ENCODE assay signal across 20 cellular contexts in the genomic region with DNA sequence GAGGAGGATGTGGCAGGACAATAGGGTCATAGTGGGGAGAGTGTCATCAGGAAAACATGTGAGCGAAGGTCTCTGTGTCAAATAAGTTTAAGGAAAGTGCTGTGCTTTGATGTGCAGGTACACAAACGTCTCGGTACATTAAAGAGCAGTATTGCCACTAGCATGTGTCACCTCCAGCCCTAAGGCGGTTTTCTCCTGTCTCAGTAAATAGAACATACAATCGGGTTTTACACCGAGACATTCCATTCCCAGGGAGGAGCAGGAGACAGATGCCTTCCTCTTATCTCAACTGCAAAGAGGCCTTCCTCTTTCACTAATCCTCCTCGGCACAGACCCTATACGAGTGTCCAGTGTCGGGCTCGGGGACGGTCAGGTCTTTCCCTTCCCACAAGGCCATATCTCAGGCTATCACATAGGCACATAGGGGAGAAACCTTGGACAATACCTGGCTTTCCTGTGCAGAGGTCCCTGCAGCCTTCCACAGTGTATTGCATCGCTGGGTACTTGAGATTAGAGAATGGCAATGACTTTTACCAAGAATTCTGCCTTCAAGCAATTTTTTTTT.
A peak's percentile ranks its signal among the peaks of the same experiment; 100 is the strongest.
DNase-seq lines count a peak whose midpoint lies in the region; ATAC-seq, FAIRE-seq and TF ChIP-seq lines count a peak whose summit lies in the region.
"Had no signal": no experiment of that assay in that cellular context is flagged by ENCODE, and none has a peak within 500 bp of the region (broad histone marks: within the 10 kb centered on the region; RNA-seq: fewer than 3 reads in every experiment).

No MANE protein-coding gene starts in this region.

- H2BK5ac ChIP-seq in mesenchymal stem cell (ENCODE audit: low read depth, low read length, poor library complexity, severe bottlenecking), result no peak overlapping the region

- intact Hi-C loops in spleen (cut with DNase I; ENCODE audit: low total_unique reads) (no loop called here), pancreas (cut with DNase I) (no loop called here)

- no peak overlapping the region for H2BK15ac ChIP-seq in mesenchymal stem cell (ENCODE audit: low read depth, poor library complexity, severe bottlenecking)

- H2BK120ac ChIP-seq in mesenchymal stem cell (ENCODE audit: low read depth, low read length), result no peak overlapping the region

- no peaks in the 10 kb centered on the region for H3K79me1 ChIP-seq in mesenchymal stem cell (replicated peaks; ENCODE audit: low read length, poor library complexity, severe bottlenecking)

- no peak overlapping the region for H3K9ac ChIP-seq in mesenchymal stem cell (ENCODE audit: low read length)
- H3K9ac ChIP-seq: BLaER1 had no signal

- no peak overlapping the region for H4K91ac ChIP-seq in mesenchymal stem cell (ENCODE audit: low read length)

- ATAC-seq in pancreas, result no peak
- ATAC-seq: CD8-positive, alpha-beta T cell; GM23338 had no signal

- H3K9me3 ChIP-seq in spleen, result peaks cover 0 to 15% (median 7%) of the 10 kb centered on the region in 8 donors
- peaks cover 5% of the 10 kb centered on the region for H3K9me3 ChIP-seq in mesenchymal stem cell (ENCODE audit: control insufficient read depth, low read length)
- no peaks in the 10 kb centered on the region for H3K9me3 ChIP-seq in pancreas

- no peak for TF ChIP-seq CTCF in spleen (IDR thresholded peaks at IDR 0.05 in 8 of 11, conservative IDR thresholded peaks at IDR 0.05 in 3 of 11)
- no peak for TF ChIP-seq CTCF in pancreas (IDR thresholded peaks at IDR 0.05)

- H3K36me3 ChIP-seq in spleen, result no peaks in the 10 kb centered on the region
- no peaks in the 10 kb centered on the region for H3K36me3 ChIP-seq in mesenchymal stem cell (ENCODE audit: control insufficient read depth in 1 of 2, insufficient read depth in 2 of 2, low read depth in 1 of 2, low read length in 2 of 2)
- H3K36me3 ChIP-seq in pancreas, result no peaks in the 10 kb centered on the region
- H3K36me3 ChIP-seq: BLaER1 had no signal

- H2AFZ ChIP-seq in mesenchymal stem cell (ENCODE audit: low read depth, low read length), result no peak overlapping the region
- H2AFZ ChIP-seq: GM23338 had no signal

- H2BK12ac ChIP-seq in mesenchymal stem cell (ENCODE audit: low read length in 2 of 2), result no peak overlapping the region

- H3K4me3 ChIP-seq in spleen (no peak overlapping the region), mesenchymal stem cell (ENCODE audit: insufficient read depth in 1 of 2, low read depth in 1 of 2, low read length in 2 of 2) (no peak overlapping the region), pancreas (no peak overlapping the region)
- H3K4me3 ChIP-seq: BLaER1, GM23338 had no signal

- no peak overlapping the region for H3K18ac ChIP-seq in mesenchymal stem cell (ENCODE audit: low read depth in 1 of 2, low read length in 2 of 2)

- FAIRE-seq in pancreas (lab: Jason Lieb, UNC), result no peak
- FAIRE-seq: D721Med, GM12892, GM18507, H54, HTR-8/SVneo had no signal

- H3K4me2 ChIP-seq in mesenchymal stem cell (ENCODE audit: low read length, poor library complexity, severe bottlenecking), result no peak overlapping the region
- H3K4me2 ChIP-seq: BLaER1, GM23338 had no signal

- H3K14ac ChIP-seq in mesenchymal stem cell (ENCODE audit: low read length in 2 of 2), result no peak overlapping the region

- no peak overlapping the region for H2AK5ac ChIP-seq in mesenchymal stem cell (ENCODE audit: low read length, severe bottlenecking)

- DNase-seq in CMK (ENCODE audit: low read depth), result peak; percentile 2
- peak; percentile 73 for DNase-seq in OCI-M1 (lab: John Stamatoyannopoulos, UW)
- peak; percentile 81 for DNase-seq in islet precursor cell
- DNase-seq in spleen, result peak; percentile 42
- DNase-seq in mesenchymal stem cell, result no peak
- DNase-seq in NCI-H187 (lab: John Stamatoyannopoulos, UW), result no peak
- DNase-seq in pancreas, result no peak
- DNase-seq: 8988T; CD8-positive, alpha-beta T cell; COR-L47; GDM1; HCEC 1CT; IMR-90 had no signal

- no peak overlapping the region for H3K23ac ChIP-seq in mesenchymal stem cell (ENCODE audit: low read length in 2 of 2)

- no peak overlapping the region for H3K4ac ChIP-seq in mesenchymal stem cell (ENCODE audit: low read depth in 1 of 2, low read length in 2 of 2)

- no peak for TF ChIP-seq POLR2A in spleen (IDR thresholded peaks at IDR 0.05)

- H3K27me3 ChIP-seq in spleen (replicated peaks in 1 of 7) (no peaks in the 10 kb centered on the region), mesenchymal stem cell (ENCODE audit: control insufficient read depth in 1 of 2, insufficient read depth in 1 of 2, low read length in 2 of 2) (no peaks in the 10 kb centered on the region), pancreas (no peaks in the 10 kb centered on the region)
- H3K27me3 ChIP-seq: BLaER1 had no signal

- H3K27ac ChIP-seq in spleen, result no peak overlapping the region
- no peak overlapping the region for H3K27ac ChIP-seq in mesenchymal stem cell (ENCODE audit: low read length, poor library complexity, severe bottlenecking)
- no peak overlapping the region for H3K27ac ChIP-seq in pancreas
- H3K27ac ChIP-seq: BLaER1 had no signal

- 76 to 89% (median 85%) methylated on average over 12 of the region's 12 CpGs for WGBS in spleen, 5 donors
- 82% methylated on average over 12 of the region's 12 CpGs for WGBS in mesenchymal stem cell
- WGBS in pancreas, 2 donors, result 61 to 63% methylated on average over 12 of the region's 12 CpGs

- no peak overlapping the region for H4K8ac ChIP-seq in mesenchymal stem cell (ENCODE audit: low read length)

- H3K4me1 ChIP-seq in spleen (no peaks in the 10 kb centered on the region), mesenchymal stem cell (ENCODE audit: control insufficient read depth, insufficient read depth, low read depth, low read length) (no peaks in the 10 kb centered on the region), pancreas (no peaks in the 10 kb centered on the region)
- H3K4me1 ChIP-seq: BLaER1 had no signal

Comparison
In these comparisons a context has a peak if more than half of its experiments do, and no peak if none do; other contexts are left out.
1. DNase-seq: peak in CMK (single experiment), OCI-M1 (single experiment), islet precursor cell (single experiment) and spleen (single experiment); none in mesenchymal stem cell (single experiment), NCI-H187 (0 of 2) and pancreas (0 of 6).